ENCODE assay signal across 21 cellular contexts in genomic region chr3:133093366-133093765, GRCh38. TPM values are rescaled to one million over a fixed set of nuclear protein-coding genes. Genes with fewer than 3 reads are reported as not detected.
"Had no signal": no experiment of that assay in that cellular context is flagged by ENCODE, and none has a peak within 500 bp of the region (broad histone marks: within the 10 kb centered on the region; RNA-seq: fewer than 3 reads in every experiment).

No MANE protein-coding gene starts in this region.

- H3K27ac Mint-ChIP-seq: IgD-negative memory B cell had no signal

- H3K27me3 Mint-ChIP-seq: IgD-negative memory B cell had no signal

- DNase-seq: Kasumi-1, MM.1S, NCI-H1092 treated with DMSO at 0.1 percent for 48 hours, NCI-H1436, NCI-H187, NCI-H2029, NCI-H2081 treated with DMSO at 0.1 percent for 48 hours, NCI-H2171, NCI-H226, NCI-H524, NCI-H526 treated with DMSO at 0.1 percent for 48 hours, NCI-H748 treated with DMSO at 0.1 percent for 48 hours, RPMI8226, SHP77 treated with DMSO at 0.1 percent for 48 hours, SJCRH30 had no signal

- ATAC-seq: K562, SK-N-SH treated with all-trans-retinoic acid at 6 μM for 48 hours had no signal

- H3K27me3 ChIP-seq: SJCRH30 had no signal

- H3K4me3 Mint-ChIP-seq: IgD-negative memory B cell had no signal

- H3K4me1 Mint-ChIP-seq: IgD-negative memory B cell had no signal

- H3K36me3 Mint-ChIP-seq: IgD-negative memory B cell had no signal

- H3K27ac ChIP-seq: HL-60, KMS-11, SJCRH30 had no signal

- H3K36me3 ChIP-seq: SJCRH30 had no signal

- H3K4me3 ChIP-seq: K562, SJCRH30 had no signal

- H3K4me1 ChIP-seq: SJCRH30 had no signal

- H3K9me3 ChIP-seq: SJCRH30 had no signal

RNA-seq across cellular contexts. Expression of gene TMEM108, which starts 55.2 kb away (rescaled TPM):
- total RNA-seq: NCI-H460 had no signal
- polyA plus RNA-seq: IgD-negative memory B cell had no signal
